26 cellular contexts compared by ENCODE assay signal in the genomic region with DNA sequence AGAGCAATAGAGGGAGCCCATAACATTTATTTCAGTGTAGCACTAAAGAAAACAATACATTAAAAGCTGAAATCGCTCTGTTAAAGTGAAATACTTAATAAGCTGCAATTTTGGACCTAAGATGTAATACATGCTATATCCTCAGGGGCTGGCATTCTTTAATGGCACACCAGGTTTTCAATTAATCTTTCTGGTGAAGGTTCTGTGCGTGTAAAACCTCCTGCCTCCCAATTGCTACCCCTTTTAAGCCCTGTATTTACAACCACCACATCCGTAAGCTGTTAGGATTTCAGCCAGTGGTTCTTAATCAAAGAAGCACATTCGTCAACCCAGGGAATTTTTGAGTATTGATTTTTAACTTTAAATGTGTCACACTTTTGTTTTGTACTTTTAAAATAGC.
"Had no signal": no experiment of that assay in that cellular context is flagged by ENCODE, and none has a peak within 500 bp of the region (broad histone marks: within the 10 kb centered on the region; RNA-seq: fewer than 3 reads in every experiment).

No MANE protein-coding gene starts in this region.

- DNase-seq: activated CD4-positive, alpha-beta T cell treated with anti-CD3 and anti-CD28 coated beads for 4 hours; activated CD4-positive, alpha-beta T cell treated with anti-CD3 and anti-CD28 coated beads, Interleukin-2, amount 50 U/mL, for 4 hours; activated naive CD4-positive, alpha-beta T cell treated with anti-CD3 and anti-CD28 coated beads for 36 hours; activated naive CD8-positive, alpha-beta T cell treated with anti-CD3 and anti-CD28 coated beads for 36 hours; activated T-cell treated with anti-CD3 and anti-CD28 coated beads for 4 hours; activated T-cell treated with anti-CD3 and anti-CD28 coated beads, Interleukin-2, amount 50 U/mL, for 72 hours; adrenal gland; aorta; caudate nucleus; cortex of kidney; effector memory CD8-positive, alpha-beta T cell; head of caudate nucleus; hippocampal formation; kidney; left colon; midbrain; naive thymus-derived CD4-positive, alpha-beta T cell; posterior cingulate gyrus; right cardiac atrium; stimulated activated CD4-positive, alpha-beta T cell treated with anti-CD3 and anti-CD28 coated beads, Interleukin-4, amount 100 ng/mL, for 1 hour; T-helper 1 cell; upper lobe of left lung had no signal

- ATAC-seq: activated T-cell treated with anti-CD3 and anti-CD28 coated beads, Interleukin-2, amount 50 U/mL, for 72 hours; effector memory CD8-positive, alpha-beta T cell; left colon; right cardiac atrium had no signal

- H3K4me3 ChIP-seq: adrenal gland, thoracic aorta, upper lobe of left lung, vagina had no signal

- H3K36me3 Mint-ChIP-seq: activated naive CD8-positive, alpha-beta T cell treated with anti-CD3 and anti-CD28 coated beads for 36 hours; naive thymus-derived CD4-positive, alpha-beta T cell had no signal

- H3K4me3 Mint-ChIP-seq: activated naive CD4-positive, alpha-beta T cell treated with anti-CD3 and anti-CD28 coated beads for 36 hours; activated naive CD8-positive, alpha-beta T cell treated with anti-CD3 and anti-CD28 coated beads for 36 hours; activated T-cell treated with anti-CD3 and anti-CD28 coated beads, Interleukin-2, amount 50 U/mL, for 72 hours; effector memory CD8-positive, alpha-beta T cell; naive thymus-derived CD4-positive, alpha-beta T cell; stimulated activated naive CD8-positive, alpha-beta T cell treated with anti-CD3 and anti-CD28 coated beads, Interleukin-15, Interleukin-2, amounts not matched to agents 100 ng/mL and 50 ng/mL, for 24 hours; T-helper 2 cell treated with Interferon-gamma antibody and Interleukin-4, amounts not matched to agents 5 μg/mL and 100 μg/mL, for 36 hours had no signal

- FAIRE-seq: kidney had no signal

- H3K27ac ChIP-seq: adrenal gland, thoracic aorta, upper lobe of left lung, vagina had no signal

- H3K9me3 ChIP-seq: adrenal gland, thoracic aorta, upper lobe of left lung, vagina had no signal

- H3K9me3 Mint-ChIP-seq: activated naive CD4-positive, alpha-beta T cell treated with anti-CD3 and anti-CD28 coated beads for 36 hours; activated naive CD8-positive, alpha-beta T cell treated with anti-CD3 and anti-CD28 coated beads for 36 hours; activated T-cell treated with anti-CD3 and anti-CD28 coated beads, Interleukin-2, amount 50 U/mL, for 72 hours; effector memory CD8-positive, alpha-beta T cell; naive thymus-derived CD4-positive, alpha-beta T cell; stimulated activated naive CD8-positive, alpha-beta T cell treated with anti-CD3 and anti-CD28 coated beads, Interleukin-15, Interleukin-2, amounts not matched to agents 100 ng/mL and 50 ng/mL, for 24 hours; T-helper 2 cell treated with Interferon-gamma antibody and Interleukin-4, amounts not matched to agents 5 μg/mL and 100 μg/mL, for 36 hours had no signal

- H3K27ac Mint-ChIP-seq: activated naive CD4-positive, alpha-beta T cell treated with anti-CD3 and anti-CD28 coated beads for 36 hours; activated naive CD8-positive, alpha-beta T cell treated with anti-CD3 and anti-CD28 coated beads for 36 hours; activated T-cell treated with anti-CD3 and anti-CD28 coated beads, Interleukin-2, amount 50 U/mL, for 72 hours; effector memory CD8-positive, alpha-beta T cell; naive thymus-derived CD4-positive, alpha-beta T cell; stimulated activated naive CD8-positive, alpha-beta T cell treated with anti-CD3 and anti-CD28 coated beads, Interleukin-15, Interleukin-2, amounts not matched to agents 100 ng/mL and 50 ng/mL, for 24 hours; T-helper 2 cell treated with Interferon-gamma antibody and Interleukin-4, amounts not matched to agents 5 μg/mL and 100 μg/mL, for 36 hours had no signal

- H3K27me3 ChIP-seq: adrenal gland, upper lobe of left lung, vagina had no signal

- H3K36me3 ChIP-seq: adrenal gland, thoracic aorta, upper lobe of left lung, vagina had no signal

- H3K4me1 Mint-ChIP-seq: activated naive CD8-positive, alpha-beta T cell treated with anti-CD3 and anti-CD28 coated beads for 36 hours had no signal

- H3K4me1 ChIP-seq: adrenal gland, upper lobe of left lung, vagina had no signal
